In the genomic region with DNA sequence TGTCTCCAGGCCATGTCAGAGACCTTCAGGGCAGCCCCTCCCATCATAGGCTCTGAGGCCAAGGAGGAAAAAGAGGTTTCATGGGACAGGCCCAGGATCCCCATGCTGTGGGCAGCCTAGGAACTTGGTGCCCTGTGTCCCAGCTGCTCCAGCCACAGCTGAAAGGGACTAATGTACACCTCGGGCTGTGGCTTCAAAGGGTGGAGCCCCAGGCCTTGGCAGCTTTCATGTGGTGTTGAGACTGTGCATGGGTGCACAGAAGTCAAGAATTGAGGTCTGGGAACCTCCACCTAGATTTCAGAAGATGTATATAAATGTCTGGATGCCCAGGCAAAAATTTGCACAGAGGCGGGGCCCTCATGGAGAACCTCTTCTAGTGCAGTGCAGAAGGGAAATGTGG, we compare ENCODE assay signal across 20 cellular contexts. TPM values are rescaled to one million over a fixed set of nuclear protein-coding genes. Genes with fewer than 3 reads are reported as not detected.
A peak's percentile ranks its signal among the peaks of the same experiment; 100 is the strongest.
DNase-seq lines count a peak whose midpoint lies in the region; ATAC-seq and TF ChIP-seq lines count a peak whose summit lies in the region.
"Had no signal": no experiment of that assay in that cellular context is flagged by ENCODE, and none has a peak within 500 bp of the region (broad histone marks: within the 10 kb centered on the region; RNA-seq: fewer than 3 reads in every experiment).

No MANE protein-coding gene starts in this region.

- no peaks in the 10 kb centered on the region for H3K36me3 ChIP-seq in mucosa of descending colon (ENCODE audit: low read depth)

- no peaks in the 10 kb centered on the region for H3K4me1 ChIP-seq in mucosa of descending colon (ENCODE audit: low read depth)

- intact Hi-C loops in mucosa of descending colon (cut with DNase I, micrococcal nuclease): loop anchor here in 1 of 2 donors (10.0 kb wide), 1 partner anchor 103 kb away; no protein-coding TSS in a partner anchor

- ATAC-seq in GM21529 (IDR thresholded peaks at IDR 0.05; ENCODE audit: unreplicated experiment) (peak; percentile 49), HG03432 (IDR thresholded peaks at IDR 0.05; ENCODE audit: unreplicated experiment) (peak; percentile 64), mucosa of descending colon (peak; percentile 37)
- ATAC-seq: HCT116, SK-N-SH treated with all-trans-retinoic acid at 6 μM for 48 hours, T-cell had no signal

- TF ChIP-seq CTCF in GM12865 (IDR thresholded peaks at IDR 0.05; ENCODE audit: insufficient read depth, low read depth, low read length, missing control alignments) (no peak), mucosa of descending colon (IDR thresholded peaks at IDR 0.05) (no peak)

- DNase-seq in GM12865 (ENCODE audit: low read depth): peak; percentile 35
- DNase-seq in mucosa of descending colon: no peak
- DNase-seq in GF-D8 (lab: John Stamatoyannopoulos, UW): no peak
- no peak for DNase-seq in NCI-H226
- no peak for DNase-seq in DMS153 treated with DMSO at 0.1 percent for 48 hours (lab: John Stamatoyannopoulos, UW; ENCODE audit: unreplicated experiment)
- DNase-seq: CD4-positive, alpha-beta T cell; COR-L47; DMS79 treated with DMSO at 0.1 percent for 48 hours; GOT3; Kasumi-1; NCI-H1694; NCI-H2081; NCI-H446 treated with DMSO at 0.1 percent for 48 hours; NCI-H526 treated with DMSO at 0.1 percent for 48 hours; SIG-M5; T-cell had no signal

- no peaks in the 10 kb centered on the region for H3K9me3 ChIP-seq in mucosa of descending colon

- no peak overlapping the region for H3K4me3 ChIP-seq in GM12865 (ENCODE audit: low read depth, low read length)
- H3K4me3 ChIP-seq in mucosa of descending colon: no peak overlapping the region

RNA-seq across cellular contexts. Expression of a gene that starts 6.6 kb away (rescaled TPM):
- 100 to 1,000 TPM in 2 of 3 donors, 10 to 100 TPM in 1; 97.9 to 125 (median 123) TPM for total RNA-seq in mucosa of descending colon
